14 cellular contexts compared by ENCODE assay signal in the genomic region with DNA sequence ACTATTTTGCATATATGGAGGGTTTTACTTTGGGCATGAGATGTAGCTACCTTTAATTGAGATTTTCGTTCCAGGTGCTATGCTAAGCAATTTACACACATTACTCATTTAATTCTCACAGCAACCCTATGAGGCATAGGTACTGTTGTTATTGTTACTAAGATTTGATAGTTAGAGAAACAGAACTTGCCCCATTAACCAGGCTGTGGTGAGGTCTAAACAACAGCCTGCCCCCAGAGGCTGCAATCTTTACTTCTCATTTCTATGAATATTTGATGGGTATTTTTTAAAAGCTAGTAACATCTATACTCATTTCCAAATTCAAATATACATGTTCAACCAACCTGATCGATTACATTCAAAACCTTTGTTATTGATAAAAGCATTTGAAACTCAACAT.
DNase-seq lines count a peak whose midpoint lies in the region; ATAC-seq and TF ChIP-seq lines count a peak whose summit lies in the region.
"Had no signal": no experiment of that assay in that cellular context is flagged by ENCODE, and none has a peak within 500 bp of the region (broad histone marks: within the 10 kb centered on the region; RNA-seq: fewer than 3 reads in every experiment).

No MANE protein-coding gene starts in this region.

- no peak overlapping the region for H3K27ac Mint-ChIP-seq in stimulated activated effector memory CD8-positive, alpha-beta T cell treated with anti-CD3 and anti-CD28 coated beads, Interleukin-12 subunit alpha, Interleukin-12 subunit beta, amount 100 ng/mL, for 72 hours

- no peak overlapping the region for H3K4me3 ChIP-seq in choroid plexus epithelial cell (ENCODE audit: low read depth, low read length)
- H3K4me3 ChIP-seq in breast epithelium = no peak overlapping the region
- H3K4me3 ChIP-seq: esophagus squamous epithelium, SJSA1 had no signal

- intact Hi-C loops in breast epithelium (cut with DNase I; ENCODE audit: low total_unique reads) = no loop called here

- no peaks in the 10 kb centered on the region for H3K4me1 ChIP-seq in breast epithelium

- H3K27me3 ChIP-seq in breast epithelium = no peaks in the 10 kb centered on the region
- H3K27me3 ChIP-seq: esophagus squamous epithelium, SJSA1 had no signal

- H3K9me3 Mint-ChIP-seq in stimulated activated effector memory CD8-positive, alpha-beta T cell treated with anti-CD3 and anti-CD28 coated beads, Interleukin-12 subunit alpha, Interleukin-12 subunit beta, amount 100 ng/mL, for 72 hours = no peaks in the 10 kb centered on the region
- H3K9me3 Mint-ChIP-seq: nephron had no signal

- no peak for TF ChIP-seq POLR2A in breast epithelium (IDR thresholded peaks at IDR 0.05)

- ATAC-seq in HG03135 (IDR thresholded peaks at IDR 0.05; ENCODE audit: unreplicated experiment) = peak; percentile 63
- peak; percentile 83 for ATAC-seq in stimulated activated effector memory CD8-positive, alpha-beta T cell treated with anti-CD3 and anti-CD28 coated beads, Interleukin-12 subunit alpha, Interleukin-12 subunit beta, amount 100 ng/mL, for 72 hours
- no peak for ATAC-seq in GM21381 (IDR thresholded peaks at IDR 0.05; ENCODE audit: unreplicated experiment)
- ATAC-seq in GM21529 (IDR thresholded peaks at IDR 0.05; ENCODE audit: unreplicated experiment) = no peak

- TF ChIP-seq CTCF in choroid plexus epithelial cell (conservative IDR thresholded peaks at IDR 0.05; ENCODE audit: low read depth, low read length) (peak; percentile 51), breast epithelium (IDR thresholded peaks at IDR 0.05) (no peak)

- no peaks in the 10 kb centered on the region for H3K36me3 Mint-ChIP-seq in stimulated activated effector memory CD8-positive, alpha-beta T cell treated with anti-CD3 and anti-CD28 coated beads, Interleukin-12 subunit alpha, Interleukin-12 subunit beta, amount 100 ng/mL, for 72 hours

- no peaks in the 10 kb centered on the region for H3K9me3 ChIP-seq in breast epithelium
- H3K9me3 ChIP-seq: esophagus squamous epithelium, SJSA1 had no signal

- DNase-seq in ELR (ENCODE audit: low read depth) (peak; percentile 32), choroid plexus epithelial cell (ENCODE audit: low read depth) (peak; percentile 30), breast epithelium (ENCODE audit: low spot score in 2 of 2) (no peak), medulla oblongata (ENCODE audit: extremely low spot score) (no peak)
- DNase-seq in stimulated activated effector memory CD8-positive, alpha-beta T cell treated with anti-CD3 and anti-CD28 coated beads, Interleukin-12 subunit alpha, Interleukin-12 subunit beta, amount 100 ng/mL, for 72 hours (ENCODE audit: low spot score in 2 of 2) = no peak
- DNase-seq: esophagus squamous epithelium; NCI-H1105 treated with DMSO at 0.1 percent for 48 hours; NCI-H748 treated with DMSO at 0.1 percent for 48 hours; stimulated activated CD4-positive, alpha-beta T cell treated with anti-CD3 and anti-CD28 coated beads, Interleukin-15, amount 100 ng/mL, for 24 hours had no signal

- H3K4me1 Mint-ChIP-seq in stimulated activated effector memory CD8-positive, alpha-beta T cell treated with anti-CD3 and anti-CD28 coated beads, Interleukin-12 subunit alpha, Interleukin-12 subunit beta, amount 100 ng/mL, for 72 hours = peaks cover 36% of the 10 kb centered on the region

- peak overlapping the region in 1 of 2 donors; percentile 45 for H3K27ac ChIP-seq in breast epithelium
- H3K27ac ChIP-seq: SJSA1 had no signal

- H3K4me3 Mint-ChIP-seq in stimulated activated effector memory CD8-positive, alpha-beta T cell treated with anti-CD3 and anti-CD28 coated beads, Interleukin-12 subunit alpha, Interleukin-12 subunit beta, amount 100 ng/mL, for 72 hours = no peak overlapping the region
- H3K4me3 Mint-ChIP-seq: nephron had no signal

- H3K36me3 ChIP-seq in breast epithelium = no peaks in the 10 kb centered on the region
- H3K36me3 ChIP-seq: esophagus squamous epithelium, SJSA1 had no signal

Comparison
In these comparisons a context has a peak if more than half of its experiments do, and no peak if none do; other contexts are left out.
1. DNase-seq: peak in ELR (single experiment) and choroid plexus epithelial cell (single experiment); none in stimulated activated effector memory CD8-positive, alpha-beta T cell treated with anti-CD3 and anti-CD28 coated beads, Interleukin-12 subunit alpha, Interleukin-12 subunit beta, amount 100 ng/mL, for 72 hours (0 of 2), breast epithelium (0 of 2) and medulla oblongata (single experiment).
2. ATAC-seq: peak in HG03135 (single experiment) and stimulated activated effector memory CD8-positive, alpha-beta T cell treated with anti-CD3 and anti-CD28 coated beads, Interleukin-12 subunit alpha, Interleukin-12 subunit beta, amount 100 ng/mL, for 72 hours (single experiment); none in GM21381 (single experiment) and GM21529 (single experiment).